ENCODE assay signal across 1 cellular context in genomic region chr2:74100254-74101216, GRCh38.
TF ChIP-seq lines count a peak whose summit lies in the region.

No MANE protein-coding gene starts in this region.

TF ChIP-seq in GM23338, 12 proteins besides CTCF, POLR2A, EP300 and RAD21 (continued from another document):
- TF ChIP-seq REST (IDR thresholded peaks at IDR 0.05; ENCODE audit: unreplicated experiment), result no peak
- TF ChIP-seq NANOG (IDR thresholded peaks at IDR 0.05; ENCODE audit: borderline replicate concordance), result no peak
- no peak for TF ChIP-seq ZNF331 (CRISPR knock-in tag; IDR thresholded peaks at IDR 0.05; ENCODE audit: low read depth)
- TF ChIP-seq ZNF462 (CRISPR knock-in tag; IDR thresholded peaks at IDR 0.05), result no peak
- no peak for TF ChIP-seq POLR2AphosphoS5 (IDR thresholded peaks at IDR 0.05; ENCODE audit: low read depth)
- TF ChIP-seq EZH2phosphoT487 (IDR thresholded peaks at IDR 0.05; ENCODE audit: unreplicated experiment), result no peak
- TF ChIP-seq CREB1 (CRISPR knock-in tag; IDR thresholded peaks at IDR 0.05; ENCODE audit: low read depth), result no peak
- no peak for TF ChIP-seq STAT1 (IDR thresholded peaks at IDR 0.05; ENCODE audit: unreplicated experiment)
- TF ChIP-seq ETS1 (IDR thresholded peaks at IDR 0.05), result no peak
- TF ChIP-seq ZNF114 (CRISPR knock-in tag; IDR thresholded peaks at IDR 0.05), result no peak
